ENCODE assay signal across 1 cellular context in the genomic region with DNA sequence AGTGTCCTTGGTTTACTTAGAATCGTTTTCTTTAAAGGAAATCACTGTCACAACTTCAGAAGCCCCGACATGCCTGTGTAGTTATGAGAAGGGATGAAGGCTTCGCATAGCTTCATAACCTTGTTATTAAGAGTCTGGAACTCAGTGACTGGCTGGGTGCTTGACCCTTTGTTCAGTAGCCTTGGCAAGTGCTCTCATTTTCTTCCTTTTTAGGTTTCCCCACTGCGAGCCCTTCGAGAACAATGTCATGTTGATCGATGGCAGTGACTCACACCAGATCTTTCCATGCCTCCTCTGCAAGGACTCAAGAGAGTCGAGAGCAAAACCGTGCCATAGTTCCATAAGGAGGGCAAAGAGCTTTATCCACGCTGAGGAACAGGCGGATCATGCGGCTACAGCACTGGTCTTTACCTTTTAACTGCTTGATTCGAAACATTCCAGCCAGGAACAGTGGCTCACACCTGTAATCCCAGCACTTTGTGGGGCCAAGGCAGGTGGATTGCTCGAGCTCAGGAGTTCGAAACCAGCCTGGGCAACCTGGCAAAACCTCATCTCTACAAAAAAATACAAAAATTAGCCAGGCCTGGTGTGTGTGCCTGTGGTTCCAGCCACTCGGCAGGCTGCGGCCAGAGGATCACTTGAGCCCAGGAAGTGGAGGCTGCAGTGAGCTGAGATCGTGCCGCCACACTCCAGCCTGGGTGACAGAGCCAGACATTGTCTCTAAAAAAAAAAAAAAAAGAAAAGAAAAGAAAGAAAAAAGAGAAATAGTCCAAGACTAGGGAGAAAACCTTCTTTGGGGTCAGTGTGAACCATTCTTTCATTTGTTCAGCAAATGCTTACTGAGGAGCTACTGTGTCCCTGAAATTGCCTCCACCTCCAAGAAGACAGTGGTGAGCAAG.
TF ChIP-seq lines count a peak whose summit lies in the region.

No MANE protein-coding gene starts in this region.

TF ChIP-seq in H1, 55 proteins besides CTCF, POLR2A, EP300 and RAD21:
- TF ChIP-seq GTF2F1 (IDR thresholded peaks at IDR 0.05; ENCODE audit: borderline replicate concordance, low read depth, low read length): no peak
- TF ChIP-seq RNF2 (IDR thresholded peaks at IDR 0.05; ENCODE audit: borderline replicate concordance, low read depth, low read length, missing control alignments, poor library complexity, severe bottlenecking): no peak
- TF ChIP-seq CBX5 (IDR thresholded peaks at IDR 0.05; ENCODE audit: low read depth, low read length): no peak
